11 cellular contexts compared by ENCODE assay signal in genomic region chr21:40315647-40316046, GRCh38.
"Had no signal": no experiment of that assay in that cellular context is flagged by ENCODE, and none has a peak within 500 bp of the region (broad histone marks: within the 10 kb centered on the region; RNA-seq: fewer than 3 reads in every experiment).

No MANE protein-coding gene starts in this region.

- H3K9ac ChIP-seq: GM23248 had no signal

- H3K4me3 Mint-ChIP-seq: GM23338, H9, HFFc6 had no signal

- H3K4me2 ChIP-seq: GM23338 had no signal

- H3K4me3 ChIP-seq: GM23248, GM23338, HAP-1 had no signal

- H3K36me3 ChIP-seq: HAP-1 had no signal

- H3K9me3 ChIP-seq: HAP-1 had no signal

- ATAC-seq: GM23338, HCT116 had no signal

- H2AFZ ChIP-seq: GM23248, GM23338 had no signal

- H3K9me3 Mint-ChIP-seq: H9 had no signal

- DNase-seq: GM23248, GOT3, H7, H9, HCEC 1CT, HFFc6 had no signal

- FAIRE-seq: H1, H54 had no signal

- H3K27ac ChIP-seq: GM23248 had no signal

- H3K4me1 Mint-ChIP-seq: GM23338, H9 had no signal

- H3K4me1 ChIP-seq: HAP-1 had no signal

- H3K27ac Mint-ChIP-seq: GM23338, H9, HFFc6 had no signal
